Comparison of ENCODE assay signal across 3 cellular contexts in the genomic region with DNA sequence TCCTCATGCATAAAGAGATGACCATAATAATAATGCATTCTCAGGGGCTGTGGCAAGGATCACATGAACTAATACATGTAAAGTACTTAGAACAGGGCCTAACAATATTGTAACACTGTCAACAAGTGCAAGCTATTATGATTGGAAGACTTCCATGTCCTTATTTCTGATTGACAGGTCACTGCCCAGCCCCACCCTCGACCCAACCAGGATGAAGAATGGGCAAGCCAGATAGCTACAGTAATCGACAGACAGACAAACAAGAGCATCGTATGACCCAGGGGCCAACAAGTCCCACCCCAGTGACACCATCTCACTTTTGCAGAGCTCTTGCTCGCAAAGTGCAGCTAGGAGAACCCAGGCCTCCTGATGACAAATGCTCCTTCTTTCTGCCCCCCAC.
TF ChIP-seq lines count a peak whose summit lies in the region.

No MANE protein-coding gene starts in this region.

TF ChIP-seq in SK-N-SH, 30 proteins besides CTCF, POLR2A, EP300 and RAD21:
- TF ChIP-seq YY1 (IDR thresholded peaks at IDR 0.05; ENCODE audit: low read depth) (no peak), FOXJ3 (CRISPR knock-in tag; IDR thresholded peaks at IDR 0.05) (no peak)
- TF ChIP-seq, protein P1, sequence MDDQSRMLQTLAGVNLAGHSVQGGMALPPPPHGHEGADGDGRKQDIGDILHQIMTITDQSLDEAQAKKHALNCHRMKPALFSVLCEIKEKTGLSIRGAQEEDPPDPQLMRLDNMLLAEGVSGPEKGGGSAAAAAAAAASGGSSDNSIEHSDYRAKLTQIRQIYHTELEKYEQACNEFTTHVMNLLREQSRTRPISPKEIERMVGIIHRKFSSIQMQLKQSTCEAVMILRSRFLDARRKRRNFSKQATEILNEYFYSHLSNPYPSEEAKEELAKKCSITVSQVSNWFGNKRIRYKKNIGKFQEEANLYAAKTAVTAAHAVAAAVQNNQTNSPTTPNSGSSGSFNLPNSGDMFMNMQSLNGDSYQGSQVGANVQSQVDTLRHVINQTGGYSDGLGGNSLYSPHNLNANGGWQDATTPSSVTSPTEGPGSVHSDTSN (IDR thresholded peaks at IDR 0.05), result 0 out of 2 replicates have a peak, but pooled peaks have one; percentile 19
- TF ChIP-seq, protein P2, sequence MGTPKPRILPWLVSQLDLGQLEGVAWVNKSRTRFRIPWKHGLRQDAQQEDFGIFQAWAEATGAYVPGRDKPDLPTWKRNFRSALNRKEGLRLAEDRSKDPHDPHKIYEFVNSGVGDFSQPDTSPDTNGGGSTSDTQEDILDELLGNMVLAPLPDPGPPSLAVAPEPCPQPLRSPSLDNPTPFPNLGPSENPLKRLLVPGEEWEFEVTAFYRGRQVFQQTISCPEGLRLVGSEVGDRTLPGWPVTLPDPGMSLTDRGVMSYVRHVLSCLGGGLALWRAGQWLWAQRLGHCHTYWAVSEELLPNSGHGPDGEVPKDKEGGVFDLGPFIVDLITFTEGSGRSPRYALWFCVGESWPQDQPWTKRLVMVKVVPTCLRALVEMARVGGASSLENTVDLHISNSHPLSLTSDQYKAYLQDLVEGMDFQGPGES (IDR thresholded peaks at IDR 0.05; ENCODE audit: low read depth, low read length), result no peak

TF ChIP-seq in SK-N-SH treated with all-trans-retinoic acid at 6 μM for 48 hours, 23 proteins besides CTCF, POLR2A, EP300 and RAD21 (continues in another document):
- TF ChIP-seq TCF4 (CRISPR knock-in tag; IDR thresholded peaks at IDR 0.05; ENCODE audit: borderline replicate concordance) (no peak), ISL1 (CRISPR knock-in tag; IDR thresholded peaks at IDR 0.05) (no peak), ZNF565 (CRISPR knock-in tag; conservative IDR thresholded peaks at IDR 0.05; ENCODE audit: low read depth) (no peak), PPARA (CRISPR knock-in tag; IDR thresholded peaks at IDR 0.05; ENCODE audit: borderline replicate concordance) (no peak), BACH2 (CRISPR knock-in tag; IDR thresholded peaks at IDR 0.05; ENCODE audit: borderline replicate concordance) (no peak), ESRRG (CRISPR knock-in tag; IDR thresholded peaks at IDR 0.05) (no peak), ZFP3 (CRISPR knock-in tag; IDR thresholded peaks at IDR 0.05) (no peak), TOX (CRISPR knock-in tag; IDR thresholded peaks at IDR 0.05; ENCODE audit: borderline replicate concordance) (no peak), OSR1 (CRISPR knock-in tag; IDR thresholded peaks at IDR 0.05) (no peak), ZC3H10 (CRISPR knock-in tag; IDR thresholded peaks at IDR 0.05) (no peak), ZFP30 (CRISPR knock-in tag; IDR thresholded peaks at IDR 0.05) (no peak), ZNF70 (CRISPR knock-in tag; IDR thresholded peaks at IDR 0.05) (no peak)
- TF ChIP-seq, protein P3, sequence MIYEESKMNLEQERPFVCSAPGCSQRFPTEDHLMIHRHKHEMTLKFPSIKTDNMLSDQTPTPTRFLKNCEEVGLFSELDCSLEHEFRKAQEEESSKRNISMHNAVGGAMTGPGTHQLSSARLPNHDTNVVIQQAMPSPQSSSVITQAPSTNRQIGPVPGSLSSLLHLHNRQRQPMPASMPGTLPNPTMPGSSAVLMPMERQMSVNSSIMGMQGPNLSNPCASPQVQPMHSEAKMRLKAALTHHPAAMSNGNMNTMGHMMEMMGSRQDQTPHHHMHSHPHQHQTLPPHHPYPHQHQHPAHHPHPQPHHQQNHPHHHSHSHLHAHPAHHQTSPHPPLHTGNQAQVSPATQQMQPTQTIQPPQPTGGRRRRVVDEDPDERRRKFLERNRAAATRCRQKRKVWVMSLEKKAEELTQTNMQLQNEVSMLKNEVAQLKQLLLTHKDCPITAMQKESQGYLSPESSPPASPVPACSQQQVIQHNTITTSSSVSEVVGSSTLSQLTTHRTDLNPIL (CRISPR knock-in tag; IDR thresholded peaks at IDR 0.05; ENCODE audit: low read depth), result no peak
- TF ChIP-seq, protein P4, sequence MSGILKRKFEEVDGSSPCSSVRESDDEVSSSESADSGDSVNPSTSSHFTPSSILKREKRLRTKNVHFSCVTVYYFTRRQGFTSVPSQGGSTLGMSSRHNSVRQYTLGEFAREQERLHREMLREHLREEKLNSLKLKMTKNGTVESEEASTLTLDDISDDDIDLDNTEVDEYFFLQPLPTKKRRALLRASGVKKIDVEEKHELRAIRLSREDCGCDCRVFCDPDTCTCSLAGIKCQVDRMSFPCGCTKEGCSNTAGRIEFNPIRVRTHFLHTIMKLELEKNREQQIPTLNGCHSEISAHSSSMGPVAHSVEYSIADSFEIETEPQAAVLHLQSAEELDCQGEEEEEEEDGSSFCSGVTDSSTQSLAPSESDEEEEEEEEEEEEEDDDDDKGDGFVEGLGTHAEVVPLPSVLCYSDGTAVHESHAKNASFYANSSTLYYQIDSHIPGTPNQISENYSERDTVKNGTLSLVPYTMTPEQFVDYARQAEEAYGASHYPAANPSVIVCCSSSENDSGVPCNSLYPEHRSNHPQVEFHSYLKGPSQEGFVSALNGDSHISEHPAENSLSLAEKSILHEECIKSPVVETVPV (CRISPR knock-in tag; IDR thresholded peaks at IDR 0.05), result no peak
- TF ChIP-seq, protein P5, sequence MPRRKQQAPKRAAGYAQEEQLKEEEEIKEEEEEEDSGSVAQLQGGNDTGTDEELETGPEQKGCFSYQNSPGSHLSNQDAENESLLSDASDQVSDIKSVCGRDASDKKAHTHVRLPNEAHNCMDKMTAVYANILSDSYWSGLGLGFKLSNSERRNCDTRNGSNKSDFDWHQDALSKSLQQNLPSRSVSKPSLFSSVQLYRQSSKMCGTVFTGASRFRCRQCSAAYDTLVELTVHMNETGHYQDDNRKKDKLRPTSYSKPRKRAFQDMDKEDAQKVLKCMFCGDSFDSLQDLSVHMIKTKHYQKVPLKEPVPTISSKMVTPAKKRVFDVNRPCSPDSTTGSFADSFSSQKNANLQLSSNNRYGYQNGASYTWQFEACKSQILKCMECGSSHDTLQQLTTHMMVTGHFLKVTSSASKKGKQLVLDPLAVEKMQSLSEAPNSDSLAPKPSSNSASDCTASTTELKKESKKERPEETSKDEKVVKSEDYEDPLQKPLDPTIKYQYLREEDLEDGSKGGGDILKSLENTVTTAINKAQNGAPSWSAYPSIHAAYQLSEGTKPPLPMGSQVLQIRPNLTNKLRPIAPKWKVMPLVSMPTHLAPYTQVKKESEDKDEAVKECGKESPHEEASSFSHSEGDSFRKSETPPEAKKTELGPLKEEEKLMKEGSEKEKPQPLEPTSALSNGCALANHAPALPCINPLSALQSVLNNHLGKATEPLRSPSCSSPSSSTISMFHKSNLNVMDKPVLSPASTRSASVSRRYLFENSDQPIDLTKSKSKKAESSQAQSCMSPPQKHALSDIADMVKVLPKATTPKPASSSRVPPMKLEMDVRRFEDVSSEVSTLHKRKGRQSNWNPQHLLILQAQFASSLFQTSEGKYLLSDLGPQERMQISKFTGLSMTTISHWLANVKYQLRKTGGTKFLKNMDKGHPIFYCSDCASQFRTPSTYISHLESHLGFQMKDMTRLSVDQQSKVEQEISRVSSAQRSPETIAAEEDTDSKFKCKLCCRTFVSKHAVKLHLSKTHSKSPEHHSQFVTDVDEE (CRISPR knock-in tag; IDR thresholded peaks at IDR 0.05), result no peak
- TF ChIP-seq, protein P6, sequence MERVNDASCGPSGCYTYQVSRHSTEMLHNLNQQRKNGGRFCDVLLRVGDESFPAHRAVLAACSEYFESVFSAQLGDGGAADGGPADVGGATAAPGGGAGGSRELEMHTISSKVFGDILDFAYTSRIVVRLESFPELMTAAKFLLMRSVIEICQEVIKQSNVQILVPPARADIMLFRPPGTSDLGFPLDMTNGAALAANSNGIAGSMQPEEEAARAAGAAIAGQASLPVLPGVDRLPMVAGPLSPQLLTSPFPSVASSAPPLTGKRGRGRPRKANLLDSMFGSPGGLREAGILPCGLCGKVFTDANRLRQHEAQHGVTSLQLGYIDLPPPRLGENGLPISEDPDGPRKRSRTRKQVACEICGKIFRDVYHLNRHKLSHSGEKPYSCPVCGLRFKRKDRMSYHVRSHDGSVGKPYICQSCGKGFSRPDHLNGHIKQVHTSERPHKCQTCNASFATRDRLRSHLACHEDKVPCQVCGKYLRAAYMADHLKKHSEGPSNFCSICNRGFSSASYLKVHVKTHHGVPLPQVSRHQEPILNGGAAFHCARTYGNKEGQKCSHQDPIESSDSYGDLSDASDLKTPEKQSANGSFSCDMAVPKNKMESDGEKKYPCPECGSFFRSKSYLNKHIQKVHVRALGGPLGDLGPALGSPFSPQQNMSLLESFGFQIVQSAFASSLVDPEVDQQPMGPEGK (CRISPR knock-in tag; IDR thresholded peaks at IDR 0.05; ENCODE audit: borderline replicate concordance), result no peak

TF ChIP-seq in GM23338, 12 proteins besides CTCF, POLR2A, EP300 and RAD21 (continues in another document):
- TF ChIP-seq EZH2 (IDR thresholded peaks at IDR 0.05; ENCODE audit: low read depth, unreplicated experiment), result no peak
- TF ChIP-seq ZNF114 (CRISPR knock-in tag; IDR thresholded peaks at IDR 0.05), result no peak
- no peak for TF ChIP-seq NANOG (IDR thresholded peaks at IDR 0.05; ENCODE audit: borderline replicate concordance)
- TF ChIP-seq, protein P7, sequence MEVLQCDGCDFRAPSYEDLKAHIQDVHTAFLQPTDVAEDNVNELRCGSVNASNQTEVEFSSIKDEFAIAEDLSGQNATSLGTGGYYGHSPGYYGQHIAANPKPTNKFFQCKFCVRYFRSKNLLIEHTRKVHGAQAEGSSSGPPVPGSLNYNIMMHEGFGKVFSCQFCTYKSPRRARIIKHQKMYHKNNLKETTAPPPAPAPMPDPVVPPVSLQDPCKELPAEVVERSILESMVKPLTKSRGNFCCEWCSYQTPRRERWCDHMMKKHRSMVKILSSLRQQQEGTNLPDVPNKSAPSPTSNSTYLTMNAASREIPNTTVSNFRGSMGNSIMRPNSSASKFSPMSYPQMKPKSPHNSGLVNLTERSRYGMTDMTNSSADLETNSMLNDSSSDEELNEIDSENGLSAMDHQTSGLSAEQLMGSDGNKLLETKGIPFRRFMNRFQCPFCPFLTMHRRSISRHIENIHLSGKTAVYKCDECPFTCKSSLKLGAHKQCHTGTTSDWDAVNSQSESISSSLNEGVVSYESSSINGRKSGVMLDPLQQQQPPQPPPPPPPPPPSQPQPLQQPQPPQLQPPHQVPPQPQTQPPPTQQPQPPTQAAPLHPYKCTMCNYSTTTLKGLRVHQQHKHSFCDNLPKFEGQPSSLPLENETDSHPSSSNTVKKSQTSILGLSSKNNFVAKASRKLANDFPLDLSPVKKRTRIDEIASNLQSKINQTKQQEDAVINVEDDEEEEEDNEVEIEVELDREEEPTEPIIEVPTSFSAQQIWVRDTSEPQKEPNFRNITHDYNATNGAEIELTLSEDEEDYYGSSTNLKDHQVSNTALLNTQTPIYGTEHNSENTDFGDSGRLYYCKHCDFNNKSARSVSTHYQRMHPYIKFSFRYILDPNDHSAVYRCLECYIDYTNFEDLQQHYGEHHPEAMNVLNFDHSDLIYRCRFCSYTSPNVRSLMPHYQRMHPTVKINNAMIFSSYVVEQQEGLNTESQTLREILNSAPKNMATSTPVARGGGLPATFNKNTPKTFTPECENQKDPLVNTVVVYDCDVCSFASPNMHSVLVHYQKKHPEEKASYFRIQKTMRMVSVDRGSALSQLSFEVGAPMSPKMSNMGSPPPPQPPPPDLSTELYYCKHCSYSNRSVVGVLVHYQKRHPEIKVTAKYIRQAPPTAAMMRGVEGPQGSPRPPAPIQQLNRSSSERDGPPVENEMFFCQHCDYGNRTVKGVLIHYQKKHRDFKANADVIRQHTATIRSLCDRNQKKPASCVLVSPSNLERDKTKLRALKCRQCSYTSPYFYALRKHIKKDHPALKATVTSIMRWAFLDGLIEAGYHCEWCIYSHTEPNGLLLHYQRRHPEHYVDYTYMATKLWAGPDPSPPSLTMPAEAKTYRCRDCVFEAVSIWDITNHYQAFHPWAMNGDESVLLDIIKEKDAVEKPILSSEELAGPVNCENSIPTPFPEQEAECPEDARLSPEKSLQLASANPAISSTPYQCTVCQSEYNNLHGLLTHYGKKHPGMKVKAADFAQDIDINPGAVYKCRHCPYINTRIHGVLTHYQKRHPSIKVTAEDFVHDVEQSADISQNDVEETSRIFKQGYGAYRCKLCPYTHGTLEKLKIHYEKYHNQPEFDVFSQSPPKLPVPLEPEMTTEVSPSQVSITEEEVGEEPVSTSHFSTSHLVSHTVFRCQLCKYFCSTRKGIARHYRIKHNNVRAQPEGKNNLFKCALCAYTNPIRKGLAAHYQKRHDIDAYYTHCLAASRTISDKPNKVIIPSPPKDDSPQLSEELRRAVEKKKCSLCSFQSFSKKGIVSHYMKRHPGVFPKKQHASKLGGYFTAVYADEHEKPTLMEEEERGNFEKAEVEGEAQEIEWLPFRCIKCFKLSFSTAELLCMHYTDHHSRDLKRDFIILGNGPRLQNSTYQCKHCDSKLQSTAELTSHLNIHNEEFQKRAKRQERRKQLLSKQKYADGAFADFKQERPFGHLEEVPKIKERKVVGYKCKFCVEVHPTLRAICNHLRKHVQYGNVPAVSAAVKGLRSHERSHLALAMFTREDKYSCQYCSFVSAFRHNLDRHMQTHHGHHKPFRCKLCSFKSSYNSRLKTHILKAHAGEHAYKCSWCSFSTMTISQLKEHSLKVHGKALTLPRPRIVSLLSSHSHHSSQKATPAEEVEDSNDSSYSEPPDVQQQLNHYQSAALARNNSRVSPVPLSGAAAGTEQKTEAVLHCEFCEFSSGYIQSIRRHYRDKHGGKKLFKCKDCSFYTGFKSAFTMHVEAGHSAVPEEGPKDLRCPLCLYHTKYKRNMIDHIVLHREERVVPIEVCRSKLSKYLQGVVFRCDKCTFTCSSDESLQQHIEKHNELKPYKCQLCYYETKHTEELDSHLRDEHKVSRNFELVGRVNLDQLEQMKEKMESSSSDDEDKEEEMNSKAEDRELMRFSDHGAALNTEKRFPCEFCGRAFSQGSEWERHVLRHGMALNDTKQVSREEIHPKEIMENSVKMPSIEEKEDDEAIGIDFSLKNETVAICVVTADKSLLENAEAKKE (CRISPR knock-in tag; IDR thresholded peaks at IDR 0.05), result no peak
- no peak for TF ChIP-seq STAT1 (IDR thresholded peaks at IDR 0.05; ENCODE audit: unreplicated experiment)
- no peak for TF ChIP-seq CREB1 (CRISPR knock-in tag; IDR thresholded peaks at IDR 0.05; ENCODE audit: low read depth)
- TF ChIP-seq, protein P8, sequence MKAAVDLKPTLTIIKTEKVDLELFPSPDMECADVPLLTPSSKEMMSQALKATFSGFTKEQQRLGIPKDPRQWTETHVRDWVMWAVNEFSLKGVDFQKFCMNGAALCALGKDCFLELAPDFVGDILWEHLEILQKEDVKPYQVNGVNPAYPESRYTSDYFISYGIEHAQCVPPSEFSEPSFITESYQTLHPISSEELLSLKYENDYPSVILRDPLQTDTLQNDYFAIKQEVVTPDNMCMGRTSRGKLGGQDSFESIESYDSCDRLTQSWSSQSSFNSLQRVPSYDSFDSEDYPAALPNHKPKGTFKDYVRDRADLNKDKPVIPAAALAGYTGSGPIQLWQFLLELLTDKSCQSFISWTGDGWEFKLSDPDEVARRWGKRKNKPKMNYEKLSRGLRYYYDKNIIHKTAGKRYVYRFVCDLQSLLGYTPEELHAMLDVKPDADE (IDR thresholded peaks at IDR 0.05), result no peak
- no peak for TF ChIP-seq JUNB (IDR thresholded peaks at IDR 0.05; ENCODE audit: unreplicated experiment)
- TF ChIP-seq ZNF331 (CRISPR knock-in tag; IDR thresholded peaks at IDR 0.05; ENCODE audit: low read depth), result no peak
- no peak for TF ChIP-seq POLR2AphosphoS5 (IDR thresholded peaks at IDR 0.05; ENCODE audit: low read depth)
